In the genomic region with DNA sequence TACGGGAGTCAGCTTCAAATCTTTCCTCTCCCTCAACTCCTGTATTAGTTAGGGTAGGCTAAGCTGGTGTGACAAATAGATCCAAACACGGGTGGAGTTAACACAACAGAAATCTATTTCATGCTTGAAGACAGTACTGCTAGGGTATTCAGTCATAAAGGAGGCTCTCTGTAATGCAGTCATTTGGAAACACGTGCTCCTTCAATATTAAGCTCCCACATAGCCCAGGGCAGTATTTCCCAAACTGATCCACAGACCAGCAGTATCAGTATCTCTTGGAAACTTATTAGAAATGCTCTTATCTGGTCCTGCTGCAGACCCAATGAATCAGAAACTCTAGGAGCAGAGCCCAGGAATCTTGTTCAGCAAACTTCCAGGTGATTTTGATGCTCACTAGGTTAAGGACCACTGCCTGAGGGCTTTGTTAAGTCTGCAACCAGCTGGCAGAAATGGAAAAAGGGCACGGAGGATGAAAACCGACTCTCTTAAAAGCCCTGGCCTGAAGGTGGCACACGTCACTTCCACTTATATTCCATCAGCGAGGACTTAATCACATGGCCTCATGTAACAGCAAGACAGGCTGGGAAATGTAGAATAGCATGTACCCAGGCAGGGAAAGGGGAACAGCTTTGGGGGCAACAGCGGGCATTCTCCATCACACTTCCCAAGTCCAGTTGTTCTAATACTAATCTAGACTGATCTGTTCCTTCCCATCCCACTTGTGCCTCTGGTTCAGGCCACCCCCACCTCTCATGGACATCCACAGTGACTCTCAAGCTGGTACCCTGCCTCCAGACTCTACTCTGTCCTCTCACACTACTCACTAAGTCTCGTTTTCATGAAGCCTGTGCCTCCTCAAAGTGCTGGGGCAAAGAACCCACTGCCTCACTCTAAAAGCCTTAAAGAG, we compare ENCODE assay signal across 12 cellular contexts. TPM values are rescaled to one million over a fixed set of nuclear protein-coding genes. Genes with fewer than 3 reads are reported as not detected.
DNase-seq lines count a peak whose midpoint lies in the region; ATAC-seq lines count a peak whose summit lies in the region.
"Had no signal": no experiment of that assay in that cellular context is flagged by ENCODE, and none has a peak within 500 bp of the region (broad histone marks: within the 10 kb centered on the region; RNA-seq: fewer than 3 reads in every experiment).

No MANE protein-coding gene starts in this region.

- H3K36me3 Mint-ChIP-seq in memory B cell, result no peaks in the 10 kb centered on the region
- H3K36me3 Mint-ChIP-seq: mesothelial cell of epicardium had no signal

- in situ Hi-C loops in SK-MEL-5 (cut with HindIII; ENCODE audit: low pct_unique_long_range_greater_than_20kb, low sequenced_read_pairs), result no loop called here

- H3K4me3 Mint-ChIP-seq in memory B cell, result no peak overlapping the region
- H3K4me3 Mint-ChIP-seq: dendritic cell treated with granulocyte-macrophage colony-stimulating factor and Interleukin-4, amounts not matched to agents 40 ng/mL and 50 ng/mL, for 4 days; mesothelial cell of epicardium had no signal

- DNase-seq in NCI-H345 (lab: John Stamatoyannopoulos, UW), result peak; percentile 2
- DNase-seq in NCI-H345 treated with DMSO at 0.1 percent for 48 hours (lab: John Stamatoyannopoulos, UW; ENCODE audit: unreplicated experiment), result no peak
- peak; percentile 49 for DNase-seq in HT1080 (ENCODE audit: low read depth)
- peak; percentile 81 for DNase-seq in SK-MEL-5 (ENCODE audit: low read depth, low spot score)
- no peak for DNase-seq in memory B cell (ENCODE audit: low spot score in 2 of 2)
- no peak for DNase-seq in stimulated activated naive CD4-positive, alpha-beta T cell treated with Interleukin-2 at 50 U/mL for 16 hours (lab: John Stamatoyannopoulos, UW)
- no peak for DNase-seq in mesenteric fat pad (ENCODE audit: low spot score)
- no peak for DNase-seq in NK-92 (lab: John Stamatoyannopoulos, UW; ENCODE audit: unreplicated experiment)
- DNase-seq: NK-92 treated with Interleukin-12 subunit alpha and Interleukin-12 subunit beta, amount 100 ng/mL, for 24 hours; sigmoid colon had no signal

- no peaks in the 10 kb centered on the region for H3K4me1 Mint-ChIP-seq in memory B cell
- H3K4me1 Mint-ChIP-seq: mesothelial cell of epicardium had no signal

- peaks cover 18% of the 10 kb centered on the region for H3K27me3 Mint-ChIP-seq in memory B cell

- peak; percentile 58 for ATAC-seq in memory B cell (ENCODE audit: low read depth)

- H3K27ac Mint-ChIP-seq in memory B cell, result no peak overlapping the region
- H3K27ac Mint-ChIP-seq: dendritic cell treated with granulocyte-macrophage colony-stimulating factor and Interleukin-4, amounts not matched to agents 40 ng/mL and 50 ng/mL, for 4 days; mesothelial cell of epicardium had no signal

- no peaks in the 10 kb centered on the region for H3K9me3 Mint-ChIP-seq in memory B cell
- H3K9me3 Mint-ChIP-seq: dendritic cell treated with granulocyte-macrophage colony-stimulating factor and Interleukin-4, amounts not matched to agents 40 ng/mL and 50 ng/mL, for 4 days; mesothelial cell of epicardium had no signal

RNA-seq across cellular contexts. Expression of gene RIC8B, which starts 38.2 kb away (rescaled TPM):
- total RNA-seq in HT1080 (2014; rRNA removed; shearing (Covaris generic)), result 12.6 and 12.7 TPM in 2 replicates
- 6.3 and 8.3 TPM in 2 replicates for polyA plus RNA-seq in HT1080 (2015; cell fraction: cytosol; rRNA removed)
- 14.0 and 17.1 TPM in 2 replicates for polyA plus RNA-seq in HT1080 (2015; cell fraction: nucleus; rRNA removed)
- total RNA-seq in SK-MEL-5 (2014; rRNA removed; shearing (Covaris generic)), result 9.0 and 9.4 TPM in 2 replicates
- polyA plus RNA-seq in SK-MEL-5 (2015; cell fraction: cytosol; rRNA removed), result 8.5 and 10.2 TPM in 2 replicates
- 28.7 and 29.3 TPM in 2 replicates for polyA plus RNA-seq in SK-MEL-5 (2015; cell fraction: nucleus; rRNA removed)
- total RNA-seq in mesenteric fat pad, result 23.3 TPM

Comparison
In these comparisons a context has a peak if more than half of its experiments do, and no peak if none do; other contexts are left out.
1. DNase-seq: peak in NCI-H345 (single experiment), HT1080 (single experiment) and SK-MEL-5 (single experiment); none in NCI-H345 treated with DMSO at 0.1 percent for 48 hours (single experiment), memory B cell (0 of 2), stimulated activated naive CD4-positive, alpha-beta T cell treated with Interleukin-2 at 50 U/mL for 16 hours (single experiment), mesenteric fat pad (single experiment) and NK-92 (single experiment).